26 cellular contexts compared by ENCODE assay signal in genomic region chr2:7324706-7325105, GRCh38.
A peak's percentile ranks its signal among the peaks of the same experiment; 100 is the strongest.
DNase-seq lines count a peak whose midpoint lies in the region; ATAC-seq lines count a peak whose summit lies in the region.
"Had no signal": no experiment of that assay in that cellular context is flagged by ENCODE, and none has a peak within 500 bp of the region (broad histone marks: within the 10 kb centered on the region; RNA-seq: fewer than 3 reads in every experiment).

No MANE protein-coding gene starts in this region.

- no peaks in the 10 kb centered on the region for H3K4me1 Mint-ChIP-seq in activated CD4-positive, alpha-beta T cell treated with anti-CD3 and anti-CD28 coated beads, Interleukin-2, amount 10 ng/mL, durations not matched to agents 24 days and 14 days
- H3K4me1 Mint-ChIP-seq: CD4-positive, alpha-beta memory T cell had no signal

- no peaks in the 10 kb centered on the region for H3K36me3 Mint-ChIP-seq in activated CD4-positive, alpha-beta T cell treated with anti-CD3 and anti-CD28 coated beads, Interleukin-2, amount 10 ng/mL, durations not matched to agents 24 days and 14 days (ENCODE audit: low read depth)
- H3K36me3 Mint-ChIP-seq: CD4-positive, alpha-beta memory T cell had no signal

- intact Hi-C loops in activated CD4-positive, alpha-beta T cell treated with anti-CD3 and anti-CD28 coated beads, Interleukin-2, amount 10 ng/mL, durations not matched to agents 24 days and 14 days (cut with micrococcal nuclease), result no loop called here

- H3K27ac ChIP-seq in iPS-20b (ENCODE audit: low read length), result no peak overlapping the region
- H3K27ac ChIP-seq: 22Rv1; BLaER1 treated with 17β-estradiol and CSF1 and Interleukin-3, amounts not matched to agents 10 nM and 100 nM; RWPE1 had no signal

- H3K4me3 Mint-ChIP-seq in activated CD4-positive, alpha-beta T cell treated with anti-CD3 and anti-CD28 coated beads, Interleukin-2, amount 10 ng/mL, durations not matched to agents 24 days and 14 days, result no peak overlapping the region

- H3K9me3 ChIP-seq in iPS-20b (ENCODE audit: insufficient read depth, low read depth, low read length), result no peaks in the 10 kb centered on the region
- H3K9me3 ChIP-seq: HAP-1 had no signal

- H3K27ac Mint-ChIP-seq in activated CD4-positive, alpha-beta T cell treated with anti-CD3 and anti-CD28 coated beads, Interleukin-2, amount 10 ng/mL, durations not matched to agents 24 days and 14 days, result no peak overlapping the region
- H3K27ac Mint-ChIP-seq: CD4-positive, alpha-beta memory T cell had no signal

- peaks cover 21% of the 10 kb centered on the region; the same call in 1 of the 2 replicates for H3K27me3 ChIP-seq in iPS-20b (ENCODE audit: insufficient read depth, low read length)
- H3K27me3 ChIP-seq: BLaER1 treated with 17β-estradiol and CSF1 and Interleukin-3, amounts not matched to agents 10 nM and 100 nM had no signal

- H3K4me1 ChIP-seq in iPS-20b (ENCODE audit: insufficient read depth, low read length), result peaks cover 3% of the 10 kb centered on the region; the same call in 1 of the 2 replicates
- H3K4me1 ChIP-seq: BLaER1 treated with 17β-estradiol and CSF1 and Interleukin-3, amounts not matched to agents 10 nM and 100 nM; HAP-1 had no signal

- no peaks in the 10 kb centered on the region for H3K36me3 ChIP-seq in iPS-20b (ENCODE audit: insufficient read depth, low read depth, low read length)
- H3K36me3 ChIP-seq: BLaER1 treated with 17β-estradiol and CSF1 and Interleukin-3, amounts not matched to agents 10 nM and 100 nM; HAP-1 had no signal

- no peak for ATAC-seq in stimulated activated naive CD8-positive, alpha-beta T cell treated with anti-CD3 and anti-CD28 coated beads, Interleukin-15, Interleukin-2, amounts not matched to agents 100 U/mL and 50 U/mL, for 24 hours

- peak; percentile 41 for DNase-seq in activated CD4-positive, alpha-beta T cell treated with anti-CD3 and anti-CD28 coated beads, Interleukin-2, amount 10 ng/mL, durations not matched to agents 24 days and 14 days
- no peak for DNase-seq in activated CD4-positive, alpha-beta T cell treated with anti-CD3 and anti-CD28 coated beads for 4 hours
- DNase-seq in astrocyte of the hippocampus (ENCODE audit: low read depth, low spot score) (peak; percentile 5), retina (peak; percentile 6), NCI-H526 (lab: John Stamatoyannopoulos, UW) (no peak), NCI-H1436 treated with DMSO at 0.1 percent for 48 hours (lab: John Stamatoyannopoulos, UW) (no peak)
- DNase-seq in stimulated activated naive CD8-positive, alpha-beta T cell treated with anti-CD3 and anti-CD28 coated beads, Interleukin-15, Interleukin-2, amounts not matched to agents 100 U/mL and 50 U/mL, for 24 hours, result no peak
- DNase-seq: ACHN; Calu3; CD4-positive, alpha-beta memory T cell; DMS153; GDM1; KG1; NCI-H1092; NCI-H1436; NCI-H2029; NCI-H226; NCI-H510A treated with DMSO at 0.1 percent for 48 hours; NCI-H774; NK-92 treated with Interleukin-12 subunit alpha and Interleukin-12 subunit beta, amount 100 ng/mL, for 24 hours; SIG-M5 had no signal

- H3K9me3 Mint-ChIP-seq in activated CD4-positive, alpha-beta T cell treated with anti-CD3 and anti-CD28 coated beads, Interleukin-2, amount 10 ng/mL, durations not matched to agents 24 days and 14 days, result no peaks in the 10 kb centered on the region

- peak overlapping the region; percentile 30; the same call in 1 of the 2 replicates for H3K4me3 ChIP-seq in iPS-20b (ENCODE audit: low read length)
- H3K4me3 ChIP-seq: BLaER1 treated with 17β-estradiol and CSF1 and Interleukin-3, amounts not matched to agents 10 nM and 100 nM; HAP-1 had no signal

- H3K27me3 Mint-ChIP-seq in activated CD4-positive, alpha-beta T cell treated with anti-CD3 and anti-CD28 coated beads, Interleukin-2, amount 10 ng/mL, durations not matched to agents 24 days and 14 days, result peaks cover 9% of the 10 kb centered on the region

- H3K9ac ChIP-seq in iPS-20b (ENCODE audit: low read depth, low read length), result no peak overlapping the region
- H3K9ac ChIP-seq: BLaER1 treated with 17β-estradiol and CSF1 and Interleukin-3, amounts not matched to agents 10 nM and 100 nM had no signal

Comparison
In these comparisons a context has a peak if more than half of its experiments do, and no peak if none do; other contexts are left out.
1. DNase-seq: peak in activated CD4-positive, alpha-beta T cell treated with anti-CD3 and anti-CD28 coated beads, Interleukin-2, amount 10 ng/mL, durations not matched to agents 24 days and 14 days (single experiment), astrocyte of the hippocampus (single experiment) and retina (single experiment); none in activated CD4-positive, alpha-beta T cell treated with anti-CD3 and anti-CD28 coated beads for 4 hours (0 of 2), stimulated activated naive CD8-positive, alpha-beta T cell treated with anti-CD3 and anti-CD28 coated beads, Interleukin-15, Interleukin-2, amounts not matched to agents 100 U/mL and 50 U/mL, for 24 hours (single experiment), NCI-H526 (0 of 2) and NCI-H1436 treated with DMSO at 0.1 percent for 48 hours (single experiment).